Comparison of ENCODE assay signal across 1 cellular context in genomic region chr22:21686193-21686608, GRCh38.
A peak's percentile ranks its signal among the peaks of the same experiment; 100 is the strongest.
TF ChIP-seq lines count a peak whose summit lies in the region.

No MANE protein-coding gene starts in this region.

TF ChIP-seq in K562, 482 proteins besides CTCF, POLR2A, EP300 and RAD21 (continues in another document):
- no peak for TF ChIP-seq PML (IDR thresholded peaks at IDR 0.05; ENCODE audit: low read length)
- no peak for TF ChIP-seq ZNF76 (CRISPR knock-in tag; IDR thresholded peaks at IDR 0.05; ENCODE audit: borderline replicate concordance)
- TF ChIP-seq IRF1 (CRISPR knock-in tag; IDR thresholded peaks at IDR 0.05; ENCODE audit: borderline replicate concordance): no peak
- TF ChIP-seq ZFP91 (CRISPR knock-in tag; IDR thresholded peaks at IDR 0.05): no peak
- peak; percentile 75 for TF ChIP-seq ARID4B (CRISPR knock-in tag; IDR thresholded peaks at IDR 0.05)
- no peak for TF ChIP-seq YBX1 (IDR thresholded peaks at IDR 0.05)
- TF ChIP-seq JUNB (CRISPR knock-in tag; conservative IDR thresholded peaks at IDR 0.05): no peak
- TF ChIP-seq KDM1A (IDR thresholded peaks at IDR 0.05): no peak
- no peak for TF ChIP-seq NFIC (IDR thresholded peaks at IDR 0.05)
- TF ChIP-seq FOXM1 (IDR thresholded peaks at IDR 0.05; ENCODE audit: low read depth): no peak
- peak; percentile 80; the same call in 1 of the 2 replicates for TF ChIP-seq FOXM1 (CRISPR knock-in tag; IDR thresholded peaks at IDR 0.05; ENCODE audit: low read depth)
- TF ChIP-seq MYNN (IDR thresholded peaks at IDR 0.05): peak; percentile 6; the same call in 1 of the 2 replicates
- no peak for TF ChIP-seq MYNN (CRISPR knock-in tag; IDR thresholded peaks at IDR 0.05)
- 0 out of 2 replicates have a peak, but pooled peaks have one; percentile 36 for TF ChIP-seq POLR2AphosphoS2 (IDR thresholded peaks at IDR 0.05; ENCODE audit: low read length)
- no peak for TF ChIP-seq THRB (CRISPR knock-in tag; conservative IDR thresholded peaks at IDR 0.05)
- TF ChIP-seq PRPF4 (IDR thresholded peaks at IDR 0.05; ENCODE audit: insufficient read depth, low read depth, low read length, poor library complexity, severe bottlenecking): no peak
- no peak for TF ChIP-seq GTF2B (IDR thresholded peaks at IDR 0.05; ENCODE audit: extremely low read depth, insufficient read length)
- no peak; the same call in 1 of the 2 replicates for TF ChIP-seq CGGBP1 (CRISPR knock-in tag; IDR thresholded peaks at IDR 0.05)
- TF ChIP-seq TARDBP (IDR thresholded peaks at IDR 0.05): no peak
- 0 out of 2 replicates have a peak, but pooled peaks have one; percentile 20 for TF ChIP-seq STAG1 (CRISPR knock-in tag; IDR thresholded peaks at IDR 0.05; ENCODE audit: borderline replicate concordance)
- TF ChIP-seq THAP12 (CRISPR knock-in tag; IDR thresholded peaks at IDR 0.05): peak; percentile 87; the same call in 1 of the 2 replicates
- TF ChIP-seq ETV6 (IDR thresholded peaks at IDR 0.05; ENCODE audit: borderline replicate concordance in 1 of 2, low read depth in 2 of 2, low read length in 1 of 2): no peak
- TF ChIP-seq ETV6 (CRISPR knock-in tag; IDR thresholded peaks at IDR 0.05; ENCODE audit: borderline replicate concordance): no peak
- TF ChIP-seq RBM25 (IDR thresholded peaks at IDR 0.05; ENCODE audit: low read depth, low read length, severe bottlenecking): no peak
- no peak for TF ChIP-seq U2AF1 (optimal IDR thresholded peaks at IDR 0.05; ENCODE audit: low read depth, low read length)
- peak; percentile 55; the same call in 1 of the 2 replicates for TF ChIP-seq PRMT5 (CRISPR knock-in tag; IDR thresholded peaks at IDR 0.05)
- no peak for TF ChIP-seq ADNP (tag; IDR thresholded peaks at IDR 0.05)
- peak; percentile 78; the same call in 1 of the 2 replicates for TF ChIP-seq FOXP1 (CRISPR knock-in tag; IDR thresholded peaks at IDR 0.05)
- TF ChIP-seq LARP7 (IDR thresholded peaks at IDR 0.05): no peak
- TF ChIP-seq XRCC5 (IDR thresholded peaks at IDR 0.05; ENCODE audit: low read depth, low read length): no peak
- TF ChIP-seq ZBTB1 (CRISPR knock-in tag; IDR thresholded peaks at IDR 0.05; ENCODE audit: borderline replicate concordance, low read depth): peak; percentile 45; the same call in 1 of the 2 replicates
- TF ChIP-seq TAF15 (IDR thresholded peaks at IDR 0.05; ENCODE audit: low read depth, low read length): peak; percentile 48; the same call in 1 of the 2 replicates
- no peak for TF ChIP-seq BRCA1 (IDR thresholded peaks at IDR 0.05)
- no peak for TF ChIP-seq BRCA1 (CRISPR knock-in tag; IDR thresholded peaks at IDR 0.05)
- peak; percentile 11; the same call in 1 of the 2 replicates for TF ChIP-seq POLR2G (IDR thresholded peaks at IDR 0.05; ENCODE audit: low read depth, low read length)
- TF ChIP-seq CBX8 (IDR thresholded peaks at IDR 0.05; ENCODE audit: borderline replicate concordance, extremely low read depth, low read depth, low read length, poor library complexity, severe bottlenecking): no peak
- TF ChIP-seq MIER1 (IDR thresholded peaks at IDR 0.05; ENCODE audit: low read depth): no peak
- 0 out of 2 replicates have a peak, but pooled peaks have one; percentile 35 for TF ChIP-seq CEBPG (CRISPR knock-in tag; IDR thresholded peaks at IDR 0.05)
- TF ChIP-seq CEBPG (tag; conservative IDR thresholded peaks at IDR 0.05 in 1 of 2, IDR thresholded peaks at IDR 0.05 in 1 of 2): no peak
- no peak for TF ChIP-seq ZBTB11 (CRISPR knock-in tag; IDR thresholded peaks at IDR 0.05)
- peak; percentile 64; the same call in 1 of the 2 replicates for TF ChIP-seq MAX (CRISPR knock-in tag; IDR thresholded peaks at IDR 0.05)
- TF ChIP-seq ARID3A (IDR thresholded peaks at IDR 0.05; ENCODE audit: borderline replicate concordance, low read depth, low read length): no peak
- no peak for TF ChIP-seq ATF4 (CRISPR knock-in tag; IDR thresholded peaks at IDR 0.05)
- peak; percentile 28; the same call in 1 of the 2 replicates for TF ChIP-seq GABPB1 (CRISPR knock-in tag; IDR thresholded peaks at IDR 0.05)
- TF ChIP-seq PREB (CRISPR knock-in tag; IDR thresholded peaks at IDR 0.05): no peak
